ENCODE assay signal across 7 cellular contexts in the genomic region with DNA sequence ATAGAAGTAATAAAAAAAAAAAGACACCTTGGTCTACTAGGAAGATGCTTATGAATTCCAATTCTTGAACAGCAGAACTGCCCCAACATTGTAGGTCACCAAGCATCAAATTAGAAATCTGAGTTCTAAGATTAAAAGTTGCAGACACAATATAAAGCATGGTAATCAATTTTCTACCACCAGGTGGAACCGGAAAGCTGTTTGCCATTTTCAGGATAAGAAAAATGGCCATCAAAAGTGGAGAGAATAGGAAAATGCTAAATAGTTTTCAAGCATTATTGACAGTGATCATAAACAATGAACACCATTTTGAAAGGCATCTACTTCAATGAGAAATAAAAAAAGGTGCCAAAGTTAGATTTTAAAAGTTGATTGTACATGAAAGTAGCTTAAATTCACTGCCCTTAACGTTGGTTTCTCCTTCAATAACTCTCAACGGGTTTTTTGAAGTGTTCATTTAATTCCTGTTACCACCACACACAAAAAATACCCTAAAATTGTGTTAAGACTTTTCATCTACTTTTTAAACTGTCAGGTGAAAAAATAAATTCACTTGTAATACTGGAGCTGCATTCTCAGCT.
DNase-seq lines count a peak whose midpoint lies in the region; ATAC-seq, FAIRE-seq and TF ChIP-seq lines count a peak whose summit lies in the region.

No MANE protein-coding gene starts in this region.

- H3K4me1 ChIP-seq in endothelial cell of umbilical vein (ENCODE audit: control insufficient read depth, extremely low read depth, insufficient read depth, low read length) (no peaks in the 10 kb centered on the region), small intestine (ENCODE audit: control insufficient read depth in 2 of 2, insufficient read depth in 1 of 2, low read depth in 1 of 2, low read length in 1 of 2) (no peaks in the 10 kb centered on the region)

- no peak for TF ChIP-seq POLR2A in endothelial cell of umbilical vein (IDR thresholded peaks at IDR 0.05; ENCODE audit: low read depth, low read length)

- no peak overlapping the region for H3K9ac ChIP-seq in endothelial cell of umbilical vein (replicated peaks; ENCODE audit: extremely low read depth, insufficient read depth, low read length)

- no peak overlapping the region for H3K4me2 ChIP-seq in endothelial cell of umbilical vein (ENCODE audit: insufficient read depth, low read length)

- H4K20me1 ChIP-seq in endothelial cell of umbilical vein (replicated peaks; ENCODE audit: control insufficient read depth, extremely low read depth, insufficient read depth, low read length), result no peaks in the 10 kb centered on the region

- no peaks in the 10 kb centered on the region for H3K9me1 ChIP-seq in endothelial cell of umbilical vein (replicated peaks; ENCODE audit: control insufficient read depth, extremely low read depth, insufficient read depth, low read length)

- TF ChIP-seq CTCF in endothelial cell of umbilical vein (IDR thresholded peaks at IDR 0.05; ENCODE audit: extremely low read depth in 1 of 2, insufficient read depth in 1 of 2, low read depth in 1 of 2, low read length in 2 of 2) (peak; percentile 28 to 38), GM13977 (IDR thresholded peaks at IDR 0.05; ENCODE audit: extremely low read depth, insufficient read depth, missing control alignments) (no peak)

- POLR2A ChIA-PET in endothelial cell of umbilical vein (lab: Charles Lee), result no interaction called here

- CTCF ChIA-PET in endothelial cell of umbilical vein (lab: Charles Lee), result interaction anchor here (0.7 to 6.0 kb wide), 26 partner anchors 9 to 307 kb away, joined by 3 to 197 read pairs (median 4); a partner anchor contains a TSS

- WGBS in small intestine, 3 donors, result 28 to 79% (median 50%) methylated on average over 3 of the region's 3 CpGs

- H3K9me3 ChIP-seq in endothelial cell of umbilical vein (replicated peaks; ENCODE audit: control insufficient read depth, insufficient read depth, low read length) (no peaks in the 10 kb centered on the region), small intestine (ENCODE audit: control insufficient read depth, low read depth) (no peaks in the 10 kb centered on the region)

- no peaks in the 10 kb centered on the region for H3K79me2 ChIP-seq in endothelial cell of umbilical vein (ENCODE audit: control insufficient read depth, insufficient read depth, low read length)

- BruUV-seq in endothelial cell of umbilical vein (replicated peaks; lab: Mats Ljungman, UMichigan), result no TSS peak

- H2AFZ ChIP-seq in endothelial cell of umbilical vein (ENCODE audit: low read depth, low read length), result no peak overlapping the region

- H3K36me3 ChIP-seq in endothelial cell of umbilical vein (ENCODE audit: control insufficient read depth in 2 of 2, extremely low read depth in 1 of 2, insufficient read depth in 2 of 2, low read length in 2 of 2), result no peaks in the 10 kb centered on the region
- no peaks in the 10 kb centered on the region for H3K36me3 ChIP-seq in small intestine (ENCODE audit: control insufficient read depth in 2 of 2, insufficient read depth in 2 of 2, low read length in 2 of 2)

- no peak for ATAC-seq in GM19452 (IDR thresholded peaks at IDR 0.05; ENCODE audit: unreplicated experiment)

- H3K27ac ChIP-seq in endothelial cell of umbilical vein (ENCODE audit: insufficient read depth, low read depth, low read length) (no peak overlapping the region), small intestine (ENCODE audit: low read depth in 1 of 2, low read length in 1 of 2) (no peak overlapping the region)

- dilution Hi-C loops in endothelial cell of umbilical vein (cut with MboI; ENCODE audit: extremely low pct_ligation_motif_present, low sequenced_read_pairs), result no loop called here

- no peaks in the 10 kb centered on the region for H3K27me3 ChIP-seq in endothelial cell of umbilical vein (ENCODE audit: control insufficient read depth in 2 of 2, insufficient read depth in 2 of 2, low read length in 2 of 2)
- no peaks in the 10 kb centered on the region for H3K27me3 ChIP-seq in small intestine (ENCODE audit: control insufficient read depth in 2 of 2, insufficient read depth in 2 of 2, low read length in 2 of 2)

- intact Hi-C loops in endothelial cell of umbilical vein (cut with micrococcal nuclease), result loop anchor here (1.0 to 5.0 kb wide), 3 partner anchors 202 to 306 kb away; a partner anchor contains a TSS

- FAIRE-seq in GM19239 (lab: Jason Lieb, UNC) (peak; percentile 28), endothelial cell of umbilical vein (lab: Jason Lieb, UNC) (peak; percentile 77), small intestine (lab: Jason Lieb, UNC) (no peak)

- DNase-seq in GM19239 (ENCODE audit: insufficient read length, low spot score) (no peak), NCI-H345 (lab: John Stamatoyannopoulos, UW) (peak; percentile 17), endothelial cell of umbilical vein (ENCODE audit: low read depth, low spot score) (peak; percentile 64), small intestine (peak; percentile 10), GM13977 (ENCODE audit: low spot score) (no peak), CD1c-positive myeloid dendritic cell (ENCODE audit: extremely low spot score) (no peak)

- in situ Hi-C loops in GM13977 (cut with MboI; ENCODE audit: low pct_unique_long_range_greater_than_20kb, low sequenced_read_pairs, unreplicated experiment), result no loop called here

- H3K4me3 ChIP-seq in endothelial cell of umbilical vein (replicated peaks in 1 of 3; ENCODE audit: insufficient read depth in 1 of 3, low read depth in 1 of 3, low read length in 3 of 3) (no peak overlapping the region), small intestine (ENCODE audit: low read depth in 1 of 2, low read length in 2 of 2) (no peak overlapping the region)

TF ChIP-seq in endothelial cell of umbilical vein, 7 proteins besides CTCF, POLR2A, EP300 and RAD21:
- TF ChIP-seq, protein P1, sequence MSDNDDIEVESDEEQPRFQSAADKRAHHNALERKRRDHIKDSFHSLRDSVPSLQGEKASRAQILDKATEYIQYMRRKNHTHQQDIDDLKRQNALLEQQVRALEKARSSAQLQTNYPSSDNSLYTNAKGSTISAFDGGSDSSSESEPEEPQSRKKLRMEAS (IDR thresholded peaks at IDR 0.05; ENCODE audit: insufficient read depth, insufficient read length), result no peak
- TF ChIP-seq EZH2 (IDR thresholded peaks at IDR 0.05; ENCODE audit: borderline replicate concordance, low read depth, low read length, severe bottlenecking), result no peak
- TF ChIP-seq JUN (IDR thresholded peaks at IDR 0.05; ENCODE audit: borderline replicate concordance, insufficient read depth, insufficient read length, low read depth), result no peak
TF ChIP-seq in endothelial cell of umbilical vein: peak in this region for 0.

Comparison
In these comparisons a context has a peak if more than half of its experiments do, and no peak if none do; other contexts are left out.
1. DNase-seq: peak in NCI-H345 (single experiment), endothelial cell of umbilical vein (single experiment) and small intestine (single experiment); none in GM19239 (single experiment), GM13977 (single experiment) and CD1c-positive myeloid dendritic cell (single experiment).